Comparison of ENCODE assay signal across 1 cellular context in the genomic region with DNA sequence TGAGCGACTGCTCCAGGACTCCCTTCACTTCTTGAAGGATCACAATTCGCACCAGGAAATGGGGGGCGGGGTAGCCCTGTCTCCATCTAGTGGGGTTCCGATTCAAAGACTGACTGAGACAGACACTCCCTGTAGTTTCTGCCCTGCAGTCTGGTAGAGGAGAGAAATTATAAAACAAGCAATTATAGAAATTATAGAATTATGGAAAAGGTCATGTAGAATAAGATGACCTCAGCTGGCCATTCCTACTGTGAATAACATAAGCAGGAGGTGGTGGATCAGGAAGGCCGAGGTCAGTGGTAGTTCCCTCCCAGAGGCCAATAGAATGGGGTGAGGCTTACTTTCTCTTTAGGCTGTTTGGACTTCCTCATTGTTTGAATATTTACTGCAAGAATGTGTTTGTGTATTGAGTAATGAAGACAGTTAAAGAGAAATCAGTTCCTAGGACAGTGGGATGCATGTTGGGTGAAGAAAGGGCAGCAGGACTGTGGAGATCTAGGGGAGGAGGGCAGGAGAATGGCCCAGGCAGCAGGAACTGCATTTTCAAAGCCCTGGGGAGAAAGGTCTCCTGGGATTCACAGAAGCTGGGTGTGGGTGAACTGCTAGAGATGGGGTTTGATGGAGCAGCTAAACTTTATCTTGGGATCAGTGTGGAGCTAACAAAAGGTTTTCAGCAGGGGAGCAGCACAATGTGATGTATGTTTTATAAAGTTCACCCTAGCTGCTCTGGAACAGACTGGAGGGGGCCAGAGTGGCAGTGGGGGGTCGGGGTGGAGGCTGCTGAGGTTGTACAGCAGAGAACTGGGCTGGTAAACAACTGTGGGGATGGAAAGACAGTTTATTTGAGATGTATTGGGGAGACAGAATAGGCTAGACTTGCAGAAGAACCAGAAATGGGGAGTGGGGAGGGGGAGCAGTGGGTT.
A peak's percentile ranks its signal among the peaks of the same experiment; 100 is the strongest.
TF ChIP-seq lines count a peak whose summit lies in the region.

No MANE protein-coding gene starts in this region.

TF ChIP-seq in HepG2, 621 proteins besides CTCF, POLR2A, EP300 and RAD21 (continued from another document and continues in another):
- TF ChIP-seq ZNF788 (CRISPR knock-in tag; IDR thresholded peaks at IDR 0.05; ENCODE audit: borderline replicate concordance) (no peak; the same call in 1 of the 2 replicates), SKI (IDR thresholded peaks at IDR 0.05; ENCODE audit: partially characterized antibody) (peak; percentile 75), MAF1 (CRISPR knock-in tag; IDR thresholded peaks at IDR 0.05; ENCODE audit: borderline replicate concordance) (0 out of 2 replicates have a peak, but pooled peaks have one; percentile 11), HNF4A (CRISPR knock-in tag; IDR thresholded peaks at IDR 0.05) (0 out of 2 replicates have a peak, but pooled peaks have one; percentile 12), NR2C2 (CRISPR knock-in tag; IDR thresholded peaks at IDR 0.05; ENCODE audit: borderline replicate concordance) (no peak; the same call in 1 of the 2 replicates), TSC22D2 (CRISPR knock-in tag; IDR thresholded peaks at IDR 0.05; ENCODE audit: borderline replicate concordance) (0 out of 2 replicates have a peak, but pooled peaks have one; percentile 39), NONO (IDR thresholded peaks at IDR 0.05) (no peak), NONO (CRISPR knock-in tag; conservative IDR thresholded peaks at IDR 0.05) (peak; percentile 72; the same call in 1 of the 2 replicates), ARNT2 (CRISPR knock-in tag; IDR thresholded peaks at IDR 0.05; ENCODE audit: low read depth) (no peak), SIN3A (IDR thresholded peaks at IDR 0.05; ENCODE audit: borderline replicate concordance, low read depth, low read length) (0 out of 2 replicates have a peak, but pooled peaks have one; percentile 71), TIGD3 (CRISPR knock-in tag; IDR thresholded peaks at IDR 0.05; ENCODE audit: borderline replicate concordance) (no peak), ZNF292 (CRISPR knock-in tag; IDR thresholded peaks at IDR 0.05; ENCODE audit: borderline replicate concordance, low read depth) (peak; percentile 52; the same call in 1 of the 2 replicates), SP1 (IDR thresholded peaks at IDR 0.05) (no peak), SP1 (CRISPR knock-in tag; IDR thresholded peaks at IDR 0.05) (no peak), PHF5A (CRISPR knock-in tag; IDR thresholded peaks at IDR 0.05; ENCODE audit: low read depth, unreplicated experiment) (peak; percentile 82), ATF3 (CRISPR knock-in tag; IDR thresholded peaks at IDR 0.05) (no peak), GATA4 (IDR thresholded peaks at IDR 0.05; ENCODE audit: borderline replicate concordance, low read depth) (no peak), YY1 (IDR thresholded peaks at IDR 0.05; ENCODE audit: insufficient read depth, insufficient replicate concordance, low read depth, low read length) (no peak), ZNF674 (CRISPR knock-in tag; IDR thresholded peaks at IDR 0.05; ENCODE audit: low read depth) (no peak), REXO4 (CRISPR knock-in tag; IDR thresholded peaks at IDR 0.05; ENCODE audit: borderline replicate concordance) (no peak), HMGXB3 (CRISPR knock-in tag; IDR thresholded peaks at IDR 0.05; ENCODE audit: borderline replicate concordance) (peak; percentile 63; the same call in 1 of the 2 replicates), SIX4 (CRISPR knock-in tag; IDR thresholded peaks at IDR 0.05) (no peak), ZSCAN31 (CRISPR knock-in tag; IDR thresholded peaks at IDR 0.05; ENCODE audit: low read depth) (0 out of 2 replicates have a peak, but pooled peaks have one; percentile 72), ELF3 (CRISPR knock-in tag; IDR thresholded peaks at IDR 0.05) (peak; percentile 100), MYPOP (CRISPR knock-in tag; IDR thresholded peaks at IDR 0.05) (peak; percentile 16; the same call in 1 of the 2 replicates), ZSCAN9 (CRISPR knock-in tag; IDR thresholded peaks at IDR 0.05; ENCODE audit: borderline replicate concordance) (no peak), FOXO1 (CRISPR knock-in tag; IDR thresholded peaks at IDR 0.05) (peak; percentile 27; the same call in 1 of the 2 replicates), ZNF644 (CRISPR knock-in tag; IDR thresholded peaks at IDR 0.05; ENCODE audit: low read depth) (peak; percentile 58; the same call in 1 of the 2 replicates), ZNF747 (CRISPR knock-in tag; IDR thresholded peaks at IDR 0.05; ENCODE audit: borderline replicate concordance) (peak; percentile 57; the same call in 1 of the 2 replicates), ZEB1 (IDR thresholded peaks at IDR 0.05; ENCODE audit: insufficient replicate concordance, low read depth) (peak; percentile 83), REL (CRISPR knock-in tag; conservative IDR thresholded peaks at IDR 0.05) (peak; percentile 67; the same call in 1 of the 2 replicates), ZHX2 (IDR thresholded peaks at IDR 0.05; ENCODE audit: low read depth) (no peak), ZHX2 (CRISPR knock-in tag; IDR thresholded peaks at IDR 0.05; ENCODE audit: borderline replicate concordance) (no peak)
- TF ChIP-seq, protein P1, sequence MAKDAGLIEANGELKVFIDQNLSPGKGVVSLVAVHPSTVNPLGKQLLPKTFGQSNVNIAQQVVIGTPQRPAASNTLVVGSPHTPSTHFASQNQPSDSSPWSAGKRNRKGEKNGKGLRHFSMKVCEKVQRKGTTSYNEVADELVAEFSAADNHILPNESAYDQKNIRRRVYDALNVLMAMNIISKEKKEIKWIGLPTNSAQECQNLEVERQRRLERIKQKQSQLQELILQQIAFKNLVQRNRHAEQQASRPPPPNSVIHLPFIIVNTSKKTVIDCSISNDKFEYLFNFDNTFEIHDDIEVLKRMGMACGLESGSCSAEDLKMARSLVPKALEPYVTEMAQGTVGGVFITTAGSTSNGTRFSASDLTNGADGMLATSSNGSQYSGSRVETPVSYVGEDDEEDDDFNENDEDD (CRISPR knock-in tag; IDR thresholded peaks at IDR 0.05; ENCODE audit: borderline replicate concordance), result peak; percentile 22; the same call in 1 of the 2 replicates
- TF ChIP-seq, protein P2, sequence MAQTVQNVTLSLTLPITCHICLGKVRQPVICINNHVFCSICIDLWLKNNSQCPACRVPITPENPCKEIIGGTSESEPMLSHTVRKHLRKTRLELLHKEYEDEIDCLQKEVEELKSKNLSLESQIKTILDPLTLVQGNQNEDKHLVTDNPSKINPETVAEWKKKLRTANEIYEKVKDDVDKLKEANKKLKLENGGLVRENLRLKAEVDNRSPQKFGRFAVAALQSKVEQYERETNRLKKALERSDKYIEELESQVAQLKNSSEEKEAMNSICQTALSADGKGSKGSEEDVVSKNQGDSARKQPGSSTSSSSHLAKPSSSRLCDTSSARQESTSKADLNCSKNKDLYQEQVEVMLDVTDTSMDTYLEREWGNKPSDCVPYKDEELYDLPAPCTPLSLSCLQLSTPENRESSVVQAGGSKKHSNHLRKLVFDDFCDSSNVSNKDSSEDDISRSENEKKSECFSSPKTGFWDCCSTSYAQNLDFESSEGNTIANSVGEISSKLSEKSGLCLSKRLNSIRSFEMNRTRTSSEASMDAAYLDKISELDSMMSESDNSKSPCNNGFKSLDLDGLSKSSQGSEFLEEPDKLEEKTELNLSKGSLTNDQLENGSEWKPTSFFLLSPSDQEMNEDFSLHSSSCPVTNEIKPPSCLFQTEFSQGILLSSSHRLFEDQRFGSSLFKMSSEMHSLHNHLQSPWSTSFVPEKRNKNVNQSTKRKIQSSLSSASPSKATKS (CRISPR knock-in tag; IDR thresholded peaks at IDR 0.05), result no peak
- TF ChIP-seq, protein P3, sequence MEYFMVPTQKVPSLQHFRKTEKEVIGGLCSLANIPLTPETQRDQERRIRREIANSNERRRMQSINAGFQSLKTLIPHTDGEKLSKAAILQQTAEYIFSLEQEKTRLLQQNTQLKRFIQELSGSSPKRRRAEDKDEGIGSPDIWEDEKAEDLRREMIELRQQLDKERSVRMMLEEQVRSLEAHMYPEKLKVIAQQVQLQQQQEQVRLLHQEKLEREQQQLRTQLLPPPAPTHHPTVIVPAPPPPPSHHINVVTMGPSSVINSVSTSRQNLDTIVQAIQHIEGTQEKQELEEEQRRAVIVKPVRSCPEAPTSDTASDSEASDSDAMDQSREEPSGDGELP (IDR thresholded peaks at IDR 0.05; ENCODE audit: borderline replicate concordance, low read depth), result peak; percentile 37; the same call in 1 of the 2 replicates
